ENCODE assay signal across 27 cellular contexts in the genomic region with DNA sequence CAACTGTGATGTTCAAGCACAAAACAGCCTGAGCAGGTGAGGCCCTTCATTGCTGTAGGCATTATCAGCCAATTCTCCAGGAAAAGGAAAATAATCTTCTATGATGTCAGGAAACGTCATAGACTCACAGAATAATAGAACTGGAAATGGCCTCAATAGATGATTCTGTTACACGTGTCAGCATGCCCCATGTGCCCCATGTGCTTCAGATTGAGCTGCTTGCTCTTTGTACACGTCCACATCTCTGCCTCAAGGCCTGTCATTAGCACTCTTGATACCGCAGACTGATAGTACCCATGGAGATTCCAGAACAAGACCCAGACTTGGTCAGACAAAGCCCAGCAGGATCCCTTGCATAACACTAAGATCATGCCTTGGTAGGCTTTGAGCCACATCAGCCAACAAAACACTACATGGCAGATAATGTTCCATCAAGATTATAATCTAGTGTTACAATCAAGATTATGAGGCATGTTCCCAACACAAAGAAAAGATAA.
"Had no signal": no experiment of that assay in that cellular context is flagged by ENCODE, and none has a peak within 500 bp of the region (broad histone marks: within the 10 kb centered on the region; RNA-seq: fewer than 3 reads in every experiment).

No MANE protein-coding gene starts in this region.

- H3K4me1 Mint-ChIP-seq: naive B cell had no signal

- H3K36me3 ChIP-seq: lower lobe of right lung, prostate gland, right atrium auricular region, upper lobe of right lung, uterus had no signal

- H3K27me3 Mint-ChIP-seq: natural killer cell treated with Interleukin-12 subunit alpha and Interleukin-12 subunit beta and Interleukin-15 and Interleukin-18, amount 100 ng/mL, for 72 hours had no signal

- H2AFZ ChIP-seq: hepatocyte had no signal

- H3K4me1 ChIP-seq: gastroesophageal sphincter, lower lobe of right lung, prostate gland, tibial artery, upper lobe of right lung, uterus had no signal

- H3K27ac ChIP-seq: dorsolateral prefrontal cortex, epithelial cell of prostate, foreskin keratinocyte, gastroesophageal sphincter, heart left ventricle, hepatocyte, lower lobe of right lung, prostate gland, right atrium auricular region, testis, tibial artery, upper lobe of right lung, uterus had no signal

- H3K4me3 Mint-ChIP-seq: naive B cell; natural killer cell treated with Interleukin-12 subunit alpha and Interleukin-12 subunit beta and Interleukin-15 and Interleukin-18, amount 100 ng/mL, for 72 hours had no signal

- H3K27ac Mint-ChIP-seq: naive B cell; natural killer cell treated with Interleukin-12 subunit alpha and Interleukin-12 subunit beta and Interleukin-15 and Interleukin-18, amount 100 ng/mL, for 72 hours had no signal

- H3K36me3 Mint-ChIP-seq: naive B cell; natural killer cell treated with Interleukin-12 subunit alpha and Interleukin-12 subunit beta and Interleukin-15 and Interleukin-18, amount 100 ng/mL, for 72 hours had no signal

- H3K27me3 ChIP-seq: dorsolateral prefrontal cortex, foreskin keratinocyte, gastroesophageal sphincter, heart left ventricle, hepatocyte, right atrium auricular region, testis, tibial artery, upper lobe of right lung, uterus had no signal

- DNase-seq: dorsolateral prefrontal cortex; effector CD4-positive, alpha-beta T cell; foreskin keratinocyte; heart left ventricle; left cardiac atrium; left ventricle myocardium superior; lower lobe of right lung; mucosa of descending colon; naive B cell; nucleus accumbens; stimulated activated CD4-positive, alpha-beta T cell treated with anti-CD3 and anti-CD28 coated beads, Interleukin-12 subunit alpha, Interleukin-12 subunit beta, amount 100 ng/mL, for 4 hours; stimulated activated CD4-positive, alpha-beta T cell treated with anti-CD3 and anti-CD28 coated beads, Interleukin-1b, Interleukin-23, amount 100 ng/mL, for 48 hours; stimulated activated CD4-positive, alpha-beta T cell treated with anti-CD3 and anti-CD28 coated beads, Interleukin-4, amount 100 ng/mL, for 1 hour; stimulated activated CD8-positive, alpha-beta memory T cell treated with anti-CD3 and anti-CD28 coated beads, Interleukin-4, amount 100 ng/mL, for 48 hours; stimulated activated naive CD4-positive, alpha-beta T cell; substantia nigra; testis; tibial artery; upper lobe of right lung; uterus had no signal

- H3K4me3 ChIP-seq: dorsolateral prefrontal cortex, gastroesophageal sphincter, heart left ventricle, hepatocyte, lower lobe of right lung, mucosa of descending colon, prostate gland, right atrium auricular region, smooth muscle cell, testis, tibial artery, upper lobe of right lung, uterus had no signal

- H3K9me3 ChIP-seq: gastroesophageal sphincter, lower lobe of right lung, mucosa of descending colon, prostate gland, right atrium auricular region, testis, tibial artery, upper lobe of right lung, uterus had no signal

- H3K4me2 ChIP-seq: hepatocyte, smooth muscle cell had no signal
